14 cellular contexts compared by ENCODE assay signal in the genomic region with DNA sequence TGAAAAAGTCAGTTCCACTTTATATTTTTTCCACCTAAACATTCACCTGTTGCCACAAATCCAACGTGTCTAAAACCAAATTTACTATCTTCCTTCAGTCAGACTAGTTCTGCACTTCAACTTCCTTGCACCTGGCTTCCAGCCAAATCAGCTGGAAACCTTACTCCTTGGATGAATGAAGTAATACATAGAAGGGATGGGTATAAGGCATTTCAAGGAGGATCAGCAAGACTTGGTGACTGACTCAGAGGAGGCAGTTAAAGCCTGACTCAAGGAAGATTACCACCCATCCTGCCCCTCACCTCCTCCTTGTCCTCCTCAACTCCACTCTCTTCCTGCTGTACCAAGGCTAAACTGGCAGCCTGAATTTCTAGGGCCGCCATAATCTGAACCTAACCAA. TPM values are rescaled to one million over a fixed set of nuclear protein-coding genes. Genes with fewer than 3 reads are reported as not detected.
DNase-seq lines count a peak whose midpoint lies in the region; ATAC-seq and TF ChIP-seq lines count a peak whose summit lies in the region.
"Had no signal": no experiment of that assay in that cellular context is flagged by ENCODE, and none has a peak within 500 bp of the region (broad histone marks: within the 10 kb centered on the region; RNA-seq: fewer than 3 reads in every experiment).

No MANE protein-coding gene starts in this region.

- H3K36me3 Mint-ChIP-seq in activated naive CD4-positive, alpha-beta T cell treated with anti-CD3 and anti-CD28 coated beads, Interleukin-2, amount 50 U/mL, for 72 hours = no peaks in the 10 kb centered on the region
- no peaks in the 10 kb centered on the region for H3K36me3 Mint-ChIP-seq in activated CD8-positive, alpha-beta T cell treated with anti-CD3 and anti-CD28 coated beads, Interleukin-2, amount 10 ng/mL, durations not matched to agents 7 days and 5 days (ENCODE audit: low read depth)

- ATAC-seq in activated naive CD4-positive, alpha-beta T cell treated with anti-CD3 and anti-CD28 coated beads, Interleukin-2, amount 50 U/mL, for 72 hours = no peak
- no peak for ATAC-seq in activated CD8-positive, alpha-beta T cell treated with anti-CD3 and anti-CD28 coated beads, Interleukin-2, amount 10 ng/mL, durations not matched to agents 7 days and 5 days

- DNase-seq in AG10803 (ENCODE audit: low read depth) (peak; percentile 79), HT-29 (ENCODE audit: low spot score) (peak; percentile 31), adrenal gland (peak in 5 of 7 donors; percentile 27 to 57 (median 46)), left kidney (ENCODE audit: low read depth, low spot score) (peak; percentile 35)
- DNase-seq in stimulated activated CD4-positive, alpha-beta T cell treated with anti-CD3 and anti-CD28 coated beads, Interleukin-2, amount 100 ng/mL, for 48 hours = no peak
- no peak for DNase-seq in stimulated activated CD4-positive, alpha-beta T cell treated with anti-CD3 and anti-CD28 coated beads, Interleukin-4, amount 100 ng/mL, for 1 hour
- no peak for DNase-seq in activated naive CD4-positive, alpha-beta T cell treated with anti-CD3 and anti-CD28 coated beads, Interleukin-2, amount 50 U/mL, for 72 hours (ENCODE audit: low spot score in 2 of 2)
- no peak for DNase-seq in activated CD8-positive, alpha-beta T cell treated with anti-CD3 and anti-CD28 coated beads, Interleukin-2, amount 10 ng/mL, durations not matched to agents 7 days and 5 days
- DNase-seq: GF-D8 had no signal

- H3K9me3 ChIP-seq in adrenal gland (replicated peaks in 1 of 3) = no peaks in the 10 kb centered on the region
- H3K9me3 ChIP-seq: thoracic aorta had no signal

- no peak for TF ChIP-seq POLR2A in adrenal gland (IDR thresholded peaks at IDR 0.05)

- no peaks in the 10 kb centered on the region for H3K4me1 Mint-ChIP-seq in activated CD8-positive, alpha-beta T cell treated with anti-CD3 and anti-CD28 coated beads, Interleukin-2, amount 10 ng/mL, durations not matched to agents 7 days and 5 days (ENCODE audit: low read depth)

- peak overlapping the region in 1 of 5 donors; percentile 31 for H3K27ac ChIP-seq in adrenal gland

- no peaks in the 10 kb centered on the region for H3K36me3 ChIP-seq in adrenal gland (replicated peaks in 1 of 2)
- H3K36me3 ChIP-seq: thoracic aorta had no signal

- H3K27ac Mint-ChIP-seq in activated naive CD4-positive, alpha-beta T cell treated with anti-CD3 and anti-CD28 coated beads, Interleukin-2, amount 50 U/mL, for 72 hours = no peak overlapping the region
- H3K27ac Mint-ChIP-seq in activated CD8-positive, alpha-beta T cell treated with anti-CD3 and anti-CD28 coated beads, Interleukin-2, amount 10 ng/mL, durations not matched to agents 7 days and 5 days = no peak overlapping the region
- H3K27ac Mint-ChIP-seq: activated naive CD8-positive, alpha-beta T cell; IgD-negative memory B cell; T-helper 1 cell treated with Interleukin-12 subunit alpha and Interleukin-12 subunit beta and Interleukin-4 antibody, amounts not matched to agents 30 μg/mL and 1 μg/mL, for 36 hours had no signal

- WGBS in adrenal gland, 4 donors = 53 to 57% (median 53%) methylated on average over 2 of the region's 2 CpGs

- peaks cover 22% of the 10 kb centered on the region for H3K27me3 Mint-ChIP-seq in activated CD8-positive, alpha-beta T cell treated with anti-CD3 and anti-CD28 coated beads, Interleukin-2, amount 10 ng/mL, durations not matched to agents 7 days and 5 days (ENCODE audit: low read depth)
- H3K27me3 Mint-ChIP-seq: activated naive CD8-positive, alpha-beta T cell; IgD-negative memory B cell had no signal

- intact Hi-C loops in adrenal gland (cut with DNase I) = no loop called here

- no peak overlapping the region for H3K4me3 Mint-ChIP-seq in activated CD8-positive, alpha-beta T cell treated with anti-CD3 and anti-CD28 coated beads, Interleukin-2, amount 10 ng/mL, durations not matched to agents 7 days and 5 days
- H3K4me3 Mint-ChIP-seq: activated naive CD8-positive, alpha-beta T cell; IgD-negative memory B cell; T-helper 1 cell treated with Interleukin-12 subunit alpha and Interleukin-12 subunit beta and Interleukin-4 antibody, amounts not matched to agents 30 μg/mL and 1 μg/mL, for 36 hours had no signal

- peaks cover 0 to 7% of the 10 kb centered on the region in 2 donors for H3K4me1 ChIP-seq in adrenal gland (replicated peaks in 1 of 2)

- H3K4me3 ChIP-seq in AG10803 (ENCODE audit: low read length) (no peak overlapping the region), adrenal gland (no peak overlapping the region)
- H3K4me3 ChIP-seq: skin epidermis had no signal

- CTCF ChIA-PET in activated CD8-positive, alpha-beta T cell treated with anti-CD3 and anti-CD28 coated beads, Interleukin-2, amount 10 ng/mL, durations not matched to agents 7 days and 5 days (lab: Charles Lee) = interaction anchor here (0.8 kb wide), 1 partner anchor 312 kb away, joined by 3 read pairs; no protein-coding TSS in a partner anchor

- H3K27me3 ChIP-seq in adrenal gland = no peaks in the 10 kb centered on the region

- TF ChIP-seq CTCF in AG10803 (conservative IDR thresholded peaks at IDR 0.05; ENCODE audit: low read length) = no peak
- TF ChIP-seq CTCF in adrenal gland (IDR thresholded peaks at IDR 0.05) = no peak

- no peaks in the 10 kb centered on the region for H3K9me3 Mint-ChIP-seq in activated naive CD4-positive, alpha-beta T cell treated with anti-CD3 and anti-CD28 coated beads, Interleukin-2, amount 50 U/mL, for 72 hours
- H3K9me3 Mint-ChIP-seq in activated CD8-positive, alpha-beta T cell treated with anti-CD3 and anti-CD28 coated beads, Interleukin-2, amount 10 ng/mL, durations not matched to agents 7 days and 5 days (ENCODE audit: insufficient read depth) = no peaks in the 10 kb centered on the region
- H3K9me3 Mint-ChIP-seq: T-helper 1 cell treated with Interleukin-12 subunit alpha and Interleukin-12 subunit beta and Interleukin-4 antibody, amounts not matched to agents 30 μg/mL and 1 μg/mL, for 36 hours had no signal

- POLR2A ChIA-PET in activated CD8-positive, alpha-beta T cell treated with anti-CD3 and anti-CD28 coated beads, Interleukin-2, amount 10 ng/mL, durations not matched to agents 7 days and 5 days (lab: Charles Lee) = no interaction called here

RNA-seq across cellular contexts. Expression of gene QTRT2, which starts 37.1 kb away (rescaled TPM):
- total RNA-seq in HT-29 (2014; rRNA removed; shearing (Covaris generic)) = 28.1 and 32.1 TPM in 2 replicates
- 10 to 100 TPM; 11.0 to 45.5 (median 22.2) TPM for total RNA-seq in adrenal gland
- polyA plus RNA-seq in adrenal gland = 10 to 100 TPM in 1 of 3 donors, 1 to 10 TPM in 2; 6.9 to 35.8 (median 8.2) TPM
- 10 to 100 TPM; 28.9 to 38.0 TPM for total RNA-seq in activated naive CD4-positive, alpha-beta T cell treated with anti-CD3 and anti-CD28 coated beads, Interleukin-2, amount 50 U/mL, for 72 hours
- total RNA-seq in activated CD8-positive, alpha-beta T cell treated with anti-CD3 and anti-CD28 coated beads, Interleukin-2, amount 10 ng/mL, durations not matched to agents 7 days and 5 days = 10 to 100 TPM; 32.1 to 35.0 TPM

RNA-seq across cellular contexts. Expression of gene CCDC191, which starts 37.3 kb away (rescaled TPM):
- total RNA-seq in HT-29 (2014; rRNA removed; shearing (Covaris generic)) = 0.78 and 1.1 TPM in 2 replicates
- 1 to 10 TPM in 7 of 8 donors, under 1 TPM in 1; 0.60 to 8.7 (median 3.8) TPM for total RNA-seq in adrenal gland
- 10 to 100 TPM in 1 of 3 donors, 1 to 10 TPM in 2; 3.7 to 13.1 (median 7.7) TPM for polyA plus RNA-seq in adrenal gland
- 1 to 10 TPM in 1 of 2 donors, under 1 TPM in 1; 0.77 to 4.0 TPM for total RNA-seq in activated naive CD4-positive, alpha-beta T cell treated with anti-CD3 and anti-CD28 coated beads, Interleukin-2, amount 50 U/mL, for 72 hours
- total RNA-seq in activated CD8-positive, alpha-beta T cell treated with anti-CD3 and anti-CD28 coated beads, Interleukin-2, amount 10 ng/mL, durations not matched to agents 7 days and 5 days = 1 to 10 TPM; 2.4 to 3.0 TPM

Comparison
In these comparisons a context has a peak if more than half of its experiments do, and no peak if none do; other contexts are left out.
1. DNase-seq: peak in AG10803 (single experiment), HT-29 (single experiment), adrenal gland (5 of 7) and left kidney (single experiment); none in stimulated activated CD4-positive, alpha-beta T cell treated with anti-CD3 and anti-CD28 coated beads, Interleukin-2, amount 100 ng/mL, for 48 hours (0 of 2), stimulated activated CD4-positive, alpha-beta T cell treated with anti-CD3 and anti-CD28 coated beads, Interleukin-4, amount 100 ng/mL, for 1 hour (single experiment), activated naive CD4-positive, alpha-beta T cell treated with anti-CD3 and anti-CD28 coated beads, Interleukin-2, amount 50 U/mL, for 72 hours (0 of 2) and activated CD8-positive, alpha-beta T cell treated with anti-CD3 and anti-CD28 coated beads, Interleukin-2, amount 10 ng/mL, durations not matched to agents 7 days and 5 days (single experiment).